In the genomic region with DNA sequence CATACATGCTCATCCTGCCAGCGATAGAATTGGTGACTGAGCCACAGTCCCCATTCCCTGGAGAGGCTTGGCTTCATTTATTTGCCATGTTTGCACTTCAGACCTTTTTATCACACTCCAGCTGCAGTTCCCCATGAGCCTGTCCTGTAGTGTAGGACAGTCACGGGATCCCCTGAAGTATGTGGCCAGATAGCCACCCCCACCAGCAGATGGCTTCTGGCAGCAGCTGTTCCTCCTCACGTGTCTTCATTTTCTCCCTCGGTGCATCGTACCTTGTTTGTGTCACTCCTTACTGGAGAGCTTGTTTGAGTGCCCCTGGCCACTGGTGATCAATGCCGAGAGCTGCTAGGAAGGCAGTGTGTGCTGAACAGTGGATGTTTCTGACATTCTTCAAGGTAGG, we compare ENCODE assay signal across 22 cellular contexts. TPM values are rescaled to one million over a fixed set of nuclear protein-coding genes. Genes with fewer than 3 reads are reported as not detected.
DNase-seq lines count a peak whose midpoint lies in the region; ATAC-seq, FAIRE-seq and TF ChIP-seq lines count a peak whose summit lies in the region.
"Had no signal": no experiment of that assay in that cellular context is flagged by ENCODE, and none has a peak within 500 bp of the region (broad histone marks: within the 10 kb centered on the region; RNA-seq: fewer than 3 reads in every experiment).

No MANE protein-coding gene starts in this region.

- no peak overlapping the region for H2BK5ac ChIP-seq in mesenchymal stem cell (ENCODE audit: low read depth, low read length, poor library complexity, severe bottlenecking)

- H3K4me2 ChIP-seq in mesenchymal stem cell (ENCODE audit: low read length, poor library complexity, severe bottlenecking), result no peak overlapping the region

- WGBS in mesenchymal stem cell, result 57% methylated on average over 6 of the region's 6 CpGs

- H2AFZ ChIP-seq in mesenchymal stem cell (ENCODE audit: low read depth, low read length), result no peak overlapping the region
- H2AFZ ChIP-seq: GM23248 had no signal

- H3K79me1 ChIP-seq in mesenchymal stem cell (replicated peaks; ENCODE audit: low read length, poor library complexity, severe bottlenecking), result peaks cover 2% of the 10 kb centered on the region

- no peak overlapping the region for H2BK120ac ChIP-seq in mesenchymal stem cell (ENCODE audit: low read depth, low read length)

- H2BK12ac ChIP-seq in mesenchymal stem cell (ENCODE audit: low read length in 2 of 2), result peak overlapping the region; percentile 79 to 83

- peak overlapping the region; percentile 45 to 71 for H3K18ac ChIP-seq in mesenchymal stem cell (ENCODE audit: low read depth in 1 of 2, low read length in 2 of 2)

- H3K27me3 ChIP-seq in bronchial epithelial cell (ENCODE audit: control insufficient read depth, insufficient read depth, low read length) (no peaks in the 10 kb centered on the region), mesenchymal stem cell (ENCODE audit: control insufficient read depth in 1 of 2, insufficient read depth in 1 of 2, low read length in 2 of 2) (no peaks in the 10 kb centered on the region)
- H3K27me3 ChIP-seq: testis had no signal

- peak overlapping the region; percentile 82 for H4K91ac ChIP-seq in mesenchymal stem cell (ENCODE audit: low read length)

- H3K4me1 ChIP-seq in mesenchymal stem cell (ENCODE audit: control insufficient read depth, insufficient read depth, low read depth, low read length), result peaks cover 1% of the 10 kb centered on the region
- H3K4me1 ChIP-seq: prostate gland had no signal

- TF ChIP-seq CTCF in bronchial epithelial cell (IDR thresholded peaks at IDR 0.05; ENCODE audit: insufficient read depth, low read length, severe bottlenecking), result no peak

- H3K4ac ChIP-seq in mesenchymal stem cell (ENCODE audit: low read depth in 1 of 2, low read length in 2 of 2), result peak overlapping the region; percentile 26 to 81

- FAIRE-seq in bronchial epithelial cell (lab: Jason Lieb, UNC), result peak; percentile 32
- FAIRE-seq: kidney, TTC549 had no signal

- no peak overlapping the region for H3K27ac ChIP-seq in mesenchymal stem cell (ENCODE audit: low read length, poor library complexity, severe bottlenecking)
- H3K27ac ChIP-seq: GM23248, prostate gland, testis had no signal

- H3K36me3 ChIP-seq in bronchial epithelial cell (ENCODE audit: control insufficient read depth, insufficient read depth, low read length) (peaks cover 14% of the 10 kb centered on the region), mesenchymal stem cell (ENCODE audit: control insufficient read depth in 1 of 2, insufficient read depth in 2 of 2, low read depth in 1 of 2, low read length in 2 of 2) (peaks cover 55 to 85% of the 10 kb centered on the region in 2 experiments)

- H3K9ac ChIP-seq in mesenchymal stem cell (ENCODE audit: low read length), result peak overlapping the region; percentile 64
- H3K9ac ChIP-seq: GM23248 had no signal

- ATAC-seq in Right ventricle myocardium inferior (peak; percentile 16), GM21723 (IDR thresholded peaks at IDR 0.05; ENCODE audit: unreplicated experiment) (no peak), GM19035 (IDR thresholded peaks at IDR 0.05; ENCODE audit: unreplicated experiment) (no peak)
- ATAC-seq: activated T-helper 17 cell treated with anti-CD3 and anti-CD28 coated beads, Interleukin-2, amount 50 U/mL, for 72 hours; natural killer cell had no signal

- no peaks in the 10 kb centered on the region for H3K9me3 ChIP-seq in mesenchymal stem cell (ENCODE audit: control insufficient read depth, low read length)
- H3K9me3 ChIP-seq: prostate gland, testis had no signal

- intact Hi-C loops in Right ventricle myocardium inferior (cut with DNase I), result loop anchor here (1.0 to 5.0 kb wide), 6 partner anchors 55 to 328 kb away; partner anchors contain the start of genes MMAB and MVK
- intact Hi-C loops in cardiac septum (cut with DNase I), result loop anchor here (2.0 to 5.0 kb wide), 2 partner anchors 80 to 257 kb away; no protein-coding TSS in a partner anchor

- H4K8ac ChIP-seq in mesenchymal stem cell (ENCODE audit: low read length), result peak overlapping the region; percentile 80

- no peak for DNase-seq in Right ventricle myocardium inferior (ENCODE audit: missing footprints)
- no peak for DNase-seq in cardiac septum (ENCODE audit: low spot score)
- DNase-seq in bronchial epithelial cell (ENCODE audit: low read depth), result no peak
- DNase-seq in mesenchymal stem cell, result peak; percentile 76
- no peak for DNase-seq in activated CD4-positive, alpha-beta T cell treated with anti-CD3 and anti-CD28 coated beads for 48 hours
- no peak for DNase-seq in NK-92 (lab: John Stamatoyannopoulos, UW; ENCODE audit: unreplicated experiment)
- DNase-seq: activated CD4-positive, alpha-beta T cell treated with anti-CD3 and anti-CD28 coated beads for 4 hours; activated naive CD8-positive, alpha-beta T cell treated with anti-CD3 and anti-CD28 coated beads for 36 hours; CD4-positive, alpha-beta T cell; EL; GM23248; KBM-7; kidney; natural killer cell; stimulated activated CD4-positive, alpha-beta T cell treated with anti-CD3 and anti-CD28 coated beads, Interleukin-12 subunit alpha, Interleukin-12 subunit beta, amount 100 ng/mL, for 4 hours; SW 1271; testis had no signal

- no peak overlapping the region for H3K14ac ChIP-seq in mesenchymal stem cell (ENCODE audit: low read length in 2 of 2)

- H3K4me3 ChIP-seq in bronchial epithelial cell (ENCODE audit: low read depth, low read length) (no peak overlapping the region), mesenchymal stem cell (ENCODE audit: insufficient read depth in 1 of 2, low read depth in 1 of 2, low read length in 2 of 2) (no peak overlapping the region)
- H3K4me3 ChIP-seq: GM23248, prostate gland, testis had no signal

- no peak overlapping the region for H3K23ac ChIP-seq in mesenchymal stem cell (ENCODE audit: low read length in 2 of 2)

- no peak overlapping the region for H2AK5ac ChIP-seq in mesenchymal stem cell (ENCODE audit: low read length, severe bottlenecking)

- peak overlapping the region; percentile 33 for H2BK15ac ChIP-seq in mesenchymal stem cell (ENCODE audit: low read depth, poor library complexity, severe bottlenecking)

RNA-seq across cellular contexts. Expression of gene UBE3B, which starts 40.2 kb away (rescaled TPM):
- total RNA-seq in Right ventricle myocardium inferior (56.1 TPM), cardiac septum (47.1 TPM), bronchial epithelial cell (32.4 and 32.6 TPM in 2 replicates)
- polyA plus RNA-seq in mesenchymal stem cell (2013, experiment 1 of 2), result 19.1 TPM
- 19.2 TPM for polyA plus RNA-seq in mesenchymal stem cell (2013, experiment 2 of 2)

RNA-seq across cellular contexts. Expression of gene KCTD10, which starts 40.5 kb away (rescaled TPM):
- total RNA-seq in Right ventricle myocardium inferior, result 32.2 TPM
- 42.3 TPM for total RNA-seq in cardiac septum
- total RNA-seq in bronchial epithelial cell, result 20.8 and 22.9 TPM in 2 replicates
- polyA plus RNA-seq in mesenchymal stem cell (2013, experiment 1 of 2), result 139 TPM
- polyA plus RNA-seq in mesenchymal stem cell (2013, experiment 2 of 2), result 132 TPM

RNA-seq across cellular contexts. Expression of gene MMAB, which starts 55.7 kb away (rescaled TPM):
- total RNA-seq in Right ventricle myocardium inferior, result 61.7 TPM
- total RNA-seq in cardiac septum, result 41.3 TPM
- 33.5 and 36.9 TPM in 2 replicates for total RNA-seq in bronchial epithelial cell
- 52.7 TPM for polyA plus RNA-seq in mesenchymal stem cell (2013, experiment 1 of 2)
- polyA plus RNA-seq in mesenchymal stem cell (2013, experiment 2 of 2), result 55.4 TPM

RNA-seq across cellular contexts. Expression of gene MVK, which starts 56.0 kb away (rescaled TPM):
- total RNA-seq in Right ventricle myocardium inferior, result 11.8 TPM
- total RNA-seq in cardiac septum, result 12.4 TPM
- total RNA-seq in bronchial epithelial cell, result 14.3 and 16.1 TPM in 2 replicates
- polyA plus RNA-seq in mesenchymal stem cell (2013, experiment 1 of 2), result 48.3 TPM
- 46.7 TPM for polyA plus RNA-seq in mesenchymal stem cell (2013, experiment 2 of 2)
